ENCODE assay signal across 8 cellular contexts in the genomic region with DNA sequence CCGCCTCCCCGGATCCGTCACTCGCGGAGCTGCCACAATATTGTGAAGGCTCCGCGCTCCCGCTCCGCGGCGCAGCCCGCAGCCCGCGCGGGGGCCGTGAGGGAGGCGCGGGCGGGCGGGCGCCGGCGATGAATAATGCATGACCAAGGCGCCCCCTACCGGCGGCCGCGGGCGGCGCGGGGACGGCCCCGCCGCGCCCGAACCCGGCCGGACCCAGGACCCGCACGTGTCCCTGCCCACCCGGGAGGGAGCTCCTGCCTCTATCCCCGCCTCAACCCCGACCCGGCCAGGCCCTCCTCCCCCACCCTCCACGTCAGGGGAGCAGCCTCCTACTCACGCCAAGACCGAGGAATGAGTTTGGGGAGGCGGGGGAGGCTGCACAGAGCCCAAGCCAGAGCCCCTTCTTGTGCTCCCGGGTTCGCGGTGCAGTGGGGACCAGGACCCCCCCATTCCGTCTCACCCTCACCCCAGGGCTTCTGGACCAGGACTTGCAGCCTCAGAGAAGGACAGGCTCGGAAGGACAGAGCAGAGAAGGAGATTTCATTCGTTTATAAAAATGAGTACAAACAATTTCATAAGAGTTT.
A peak's percentile ranks its signal among the peaks of the same experiment; 100 is the strongest.
DNase-seq lines count a peak whose midpoint lies in the region; ATAC-seq, FAIRE-seq and TF ChIP-seq lines count a peak whose summit lies in the region.

No MANE protein-coding gene starts in this region.

- no peak overlapping the region for H3K27ac ChIP-seq in esophagus (ENCODE audit: low read depth in 2 of 2, low read length in 1 of 2)

- H3K27me3 ChIP-seq in esophagus (ENCODE audit: control insufficient read depth in 1 of 2, insufficient read depth in 2 of 2, low read length in 2 of 2) = no peaks in the 10 kb centered on the region

- no peaks in the 10 kb centered on the region for H3K36me3 Mint-ChIP-seq in natural killer cell

- no peaks in the 10 kb centered on the region for H3K9me3 ChIP-seq in esophagus (ENCODE audit: control insufficient read depth in 2 of 2, insufficient read depth in 1 of 2, low read depth in 1 of 2, low read length in 1 of 2)

- H3K9me3 Mint-ChIP-seq in natural killer cell = no peaks in the 10 kb centered on the region

- FAIRE-seq in GM18507 (lab: Jason Lieb, UNC) = no peak

- H3K36me3 ChIP-seq in esophagus (ENCODE audit: control insufficient read depth in 2 of 2, insufficient read depth in 2 of 2, low read length in 1 of 2) = no peaks in the 10 kb centered on the region

- peaks cover 0 to 2% of the 10 kb centered on the region in 2 donors for H3K4me1 ChIP-seq in esophagus (ENCODE audit: control insufficient read depth in 2 of 2, insufficient read depth in 2 of 2, low read length in 1 of 2)

- H3K4me3 Mint-ChIP-seq in natural killer cell = peak overlapping the region; percentile 61

- peak; percentile 79 to 95 (median 92) for ATAC-seq in natural killer cell
- no peak for ATAC-seq in GM18505 (IDR thresholded peaks at IDR 0.05; ENCODE audit: unreplicated experiment)

- H3K27ac Mint-ChIP-seq in natural killer cell = no peak overlapping the region

- peak; percentile 86 for TF ChIP-seq CTCF in natural killer cell (IDR thresholded peaks at IDR 0.05)

- no peak for TF ChIP-seq POLR2A in GM18505 (IDR thresholded peaks at IDR 0.05; ENCODE audit: borderline replicate concordance, extremely low read depth, insufficient read depth, insufficient read length)

- H3K27me3 Mint-ChIP-seq in natural killer cell (ENCODE audit: low read depth in 2 of 2) = peaks cover 48 to 56% of the 10 kb centered on the region in 2 donors

- peak; percentile 91 for DNase-seq in AG08396 (ENCODE audit: low spot score)
- DNase-seq in GM18507 (ENCODE audit: extremely low spot score, insufficient read length, low read depth) = peak; percentile 58
- peak; percentile 11 for DNase-seq in NCI-H748 treated with DMSO at 0.1 percent for 48 hours (lab: John Stamatoyannopoulos, UW)
- DNase-seq in activated CD8-positive, alpha-beta memory T cell treated with anti-CD3 and anti-CD28 coated beads, Interleukin-2, amount 50 U/mL, for 4 hours = peak; percentile 68
- peak; percentile 75 for DNase-seq in natural killer cell
- DNase-seq in stimulated activated naive CD4-positive, alpha-beta T cell treated with Interleukin-2 at 50 U/mL for 16 hours (lab: John Stamatoyannopoulos, UW) = peak; percentile 53

- 2% methylated on average over 44 to 54 of the region's 54 CpGs for WGBS in esophagus, 2 donors

- peaks cover 5 to 16% of the 10 kb centered on the region in 2 donors for H3K4me1 Mint-ChIP-seq in natural killer cell

- H3K4me3 ChIP-seq in esophagus (ENCODE audit: low read depth in 1 of 2, low read length in 2 of 2) = peak overlapping the region; percentile 9 to 44

- intact Hi-C loops in natural killer cell (cut with micrococcal nuclease) = loop anchor here (1.0 to 5.0 kb wide), 5 partner anchors 45 to 437 kb away; a partner anchor contains a TSS

Comparison
In these comparisons a context has a peak if more than half of its experiments do, and no peak if none do; other contexts are left out.
1. DNase-seq: peak in every context shown above with its lines; median percentile 91 in AG08396; 75 in natural killer cell; 68 in activated CD8-positive, alpha-beta memory T cell treated with anti-CD3 and anti-CD28 coated beads, Interleukin-2, amount 50 U/mL, for 4 hours; 58 in GM18507; 53 in stimulated activated naive CD4-positive, alpha-beta T cell treated with Interleukin-2 at 50 U/mL for 16 hours; 11 in NCI-H748 treated with DMSO at 0.1 percent for 48 hours.